Comparison of ENCODE assay signal across 8 cellular contexts in genomic region chr1:16237343-16237830, GRCh38. TPM values are rescaled to one million over a fixed set of nuclear protein-coding genes. Genes with fewer than 3 reads are reported as not detected.
DNase-seq lines count a peak whose midpoint lies in the region; ATAC-seq, FAIRE-seq and TF ChIP-seq lines count a peak whose summit lies in the region.
"Had no signal": no experiment of that assay in that cellular context is flagged by ENCODE, and none has a peak within 500 bp of the region (broad histone marks: within the 10 kb centered on the region; RNA-seq: fewer than 3 reads in every experiment).

No MANE protein-coding gene starts in this region.

- peak; percentile 32 for DNase-seq in HCEC 1CT
- no peak for DNase-seq in WTC11 (ENCODE audit: low spot score)
- no peak for DNase-seq in right atrium auricular region (ENCODE audit: low spot score)
- no peak for DNase-seq in T-helper 9 cell
- DNase-seq in NCI-H345 (lab: John Stamatoyannopoulos, UW), result no peak
- no peak for DNase-seq in RCC 7860 (ENCODE audit: low spot score)

- H3K36me3 ChIP-seq in right atrium auricular region, result no peaks in the 10 kb centered on the region

- H3K4me3 Mint-ChIP-seq in WTC11, result peak overlapping the region; percentile 80
- peak overlapping the region; percentile 90 for H3K4me3 Mint-ChIP-seq in stimulated activated memory B cell treated with anti-CD40 and anti-IgM and Interleukin-4, amounts not matched to agents 10 μg/mL and 1 μg/mL and 100 μg/mL, for 72 hours

- no peak for TF ChIP-seq CTCF in WTC11 (IDR thresholded peaks at IDR 0.05)
- no peak for TF ChIP-seq CTCF in right atrium auricular region (IDR thresholded peaks at IDR 0.05)

- no peaks in the 10 kb centered on the region; the same call in 1 of the 2 replicates for H3K27me3 Mint-ChIP-seq in WTC11 (ENCODE audit: low read depth)
- H3K27me3 Mint-ChIP-seq in stimulated activated memory B cell treated with anti-CD40 and anti-IgM and Interleukin-4, amounts not matched to agents 10 μg/mL and 1 μg/mL and 100 μg/mL, for 72 hours, result no peaks in the 10 kb centered on the region

- no peak for FAIRE-seq in RCC 7860 (lab: Jason Lieb, UNC)
- FAIRE-seq: TTC549 had no signal

- no peaks in the 10 kb centered on the region for H3K36me3 Mint-ChIP-seq in WTC11
- peaks cover 6% of the 10 kb centered on the region for H3K36me3 Mint-ChIP-seq in stimulated activated memory B cell treated with anti-CD40 and anti-IgM and Interleukin-4, amounts not matched to agents 10 μg/mL and 1 μg/mL and 100 μg/mL, for 72 hours

- H3K9me3 ChIP-seq in right atrium auricular region, result no peaks in the 10 kb centered on the region

- no peaks in the 10 kb centered on the region for H3K9me3 Mint-ChIP-seq in WTC11
- H3K9me3 Mint-ChIP-seq in stimulated activated memory B cell treated with anti-CD40 and anti-IgM and Interleukin-4, amounts not matched to agents 10 μg/mL and 1 μg/mL and 100 μg/mL, for 72 hours, result no peaks in the 10 kb centered on the region

- H3K4me1 ChIP-seq in right atrium auricular region, result peaks cover 0 to 21% of the 10 kb centered on the region in 2 donors

- H3K27me3 ChIP-seq in right atrium auricular region, result no peaks in the 10 kb centered on the region

- H3K27ac Mint-ChIP-seq in WTC11, result 0 out of 2 replicates have a peak overlapping the region, but pooled peaks have one; percentile 68
- peak overlapping the region; percentile 94 for H3K27ac Mint-ChIP-seq in stimulated activated memory B cell treated with anti-CD40 and anti-IgM and Interleukin-4, amounts not matched to agents 10 μg/mL and 1 μg/mL and 100 μg/mL, for 72 hours

- H3K4me1 Mint-ChIP-seq in WTC11, result peaks cover 15% of the 10 kb centered on the region
- H3K4me1 Mint-ChIP-seq in stimulated activated memory B cell treated with anti-CD40 and anti-IgM and Interleukin-4, amounts not matched to agents 10 μg/mL and 1 μg/mL and 100 μg/mL, for 72 hours, result peaks cover 23% of the 10 kb centered on the region

- peak overlapping the region; percentile 86 to 88 for H3K27ac ChIP-seq in right atrium auricular region

- CTCF ChIA-PET in WTC11 (lab: Charles Lee), result interaction anchor here (1.2 to 2.6 kb wide), 5 partner anchors 8 to 155 kb away, joined by 5 to 13 read pairs (median 8); no protein-coding TSS in a partner anchor

- POLR2A ChIA-PET in WTC11 (lab: Charles Lee), result interaction anchor here (1.0 kb wide), 1 partner anchor 20 kb away, joined by 3 read pairs; no protein-coding TSS in a partner anchor

- peak overlapping the region in 1 of 2 donors; percentile 76 for H3K4me3 ChIP-seq in right atrium auricular region

- no peak for ATAC-seq in WTC11
- ATAC-seq in stimulated activated memory B cell treated with anti-CD40 and anti-IgM and Interleukin-4, amounts not matched to agents 10 μg/mL and 1 μg/mL and 100 μg/mL, for 72 hours, result no peak

TF ChIP-seq in WTC11, 78 proteins besides CTCF, POLR2A, EP300 and RAD21:
- TF ChIP-seq ETV6 (CRISPR knock-in tag; IDR thresholded peaks at IDR 0.05) (no peak), CREM (CRISPR knock-in tag; IDR thresholded peaks at IDR 0.05) (0 out of 2 replicates have a peak, but pooled peaks have one; percentile 8), ERG (CRISPR knock-in tag; IDR thresholded peaks at IDR 0.05) (no peak), GRHL2 (CRISPR knock-in tag; IDR thresholded peaks at IDR 0.05; ENCODE audit: insufficient replicate concordance, severe bottlenecking) (no peak), HMGXB4 (CRISPR knock-in tag; IDR thresholded peaks at IDR 0.05) (0 out of 2 replicates have a peak, but pooled peaks have one; percentile 3)

RNA-seq across cellular contexts. Expression of gene CPLANE2, which starts 0.4 kb away (rescaled TPM):
- total RNA-seq in WTC11 (2021) (3.9 to 5.0 TPM (median 4.9 TPM) in 3 replicates), right atrium auricular region (1 to 10 TPM; 4.4 to 5.0 TPM)

RNA-seq across cellular contexts. Expression of gene ARHGEF19, which starts 24.9 kb away (rescaled TPM):
- total RNA-seq in WTC11 (2021), result 51.1 to 53.1 TPM (median 52.9 TPM) in 3 replicates
- total RNA-seq in right atrium auricular region, result 1 to 10 TPM; 1.5 to 4.8 TPM
